ENCODE assay signal across 1 cellular context in genomic region chr4:183326853-183327252, GRCh38.
TF ChIP-seq lines count a peak whose summit lies in the region.

No MANE protein-coding gene starts in this region.

TF ChIP-seq in K562, 482 proteins besides CTCF, POLR2A, EP300 and RAD21 (continued from another document):
- TF ChIP-seq ZBED1 (IDR thresholded peaks at IDR 0.05) (no peak), ELK1 (CRISPR knock-in tag; IDR thresholded peaks at IDR 0.05) (no peak), RBM14 (IDR thresholded peaks at IDR 0.05; ENCODE audit: borderline replicate concordance, insufficient read depth, low read depth, low read length) (no peak)
- TF ChIP-seq, protein P1, sequence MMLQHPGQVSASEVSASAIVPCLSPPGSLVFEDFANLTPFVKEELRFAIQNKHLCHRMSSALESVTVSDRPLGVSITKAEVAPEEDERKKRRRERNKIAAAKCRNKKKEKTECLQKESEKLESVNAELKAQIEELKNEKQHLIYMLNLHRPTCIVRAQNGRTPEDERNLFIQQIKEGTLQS (IDR thresholded peaks at IDR 0.05), result peak; percentile 56
- TF ChIP-seq, protein P1 (CRISPR knock-in tag; conservative IDR thresholded peaks at IDR 0.05), result no peak
